ENCODE assay signal across 14 cellular contexts in genomic region chr11:127627629-127628462, GRCh38.
A peak's percentile ranks its signal among the peaks of the same experiment; 100 is the strongest.
DNase-seq lines count a peak whose midpoint lies in the region; ATAC-seq and TF ChIP-seq lines count a peak whose summit lies in the region.
"Had no signal": no experiment of that assay in that cellular context is flagged by ENCODE, and none has a peak within 500 bp of the region (broad histone marks: within the 10 kb centered on the region; RNA-seq: fewer than 3 reads in every experiment).

No MANE protein-coding gene starts in this region.

- DNase-seq in DMS53 (lab: John Stamatoyannopoulos, UW): peak; percentile 78
- DNase-seq in NCI-H187 (lab: John Stamatoyannopoulos, UW): peak; percentile 13 to 25
- DNase-seq in SHP77 (lab: John Stamatoyannopoulos, UW): peak; percentile 70 to 78
- DNase-seq in right lobe of liver: peak; percentile 68 to 82 (median 79)
- no peak for DNase-seq in stimulated activated CD4-positive, alpha-beta T cell treated with anti-CD3 and anti-CD28 coated beads, Interleukin-1b, Interleukin-23, amount 100 ng/mL, for 48 hours
- DNase-seq in spleen: no peak
- DNase-seq: AML-193, PC-3, right cardiac atrium, tibial artery had no signal

- H3K4me3 ChIP-seq in right lobe of liver (no peak overlapping the region), spleen (no peak overlapping the region)
- H3K4me3 ChIP-seq: HAP-1, tibial artery had no signal

- no peak for TF ChIP-seq POLR2A in right lobe of liver (IDR thresholded peaks at IDR 0.05)
- TF ChIP-seq POLR2A in spleen (IDR thresholded peaks at IDR 0.05): no peak

- 43% methylated on average over 11 of the region's 12 CpGs for WGBS in right lobe of liver (ENCODE audit: insufficient coverage, low coverage, low lambda C conversion rate, missing lambda C conversion rate)
- WGBS in spleen, 5 donors: 68 to 76% (median 75%) methylated on average over 12 of the region's 12 CpGs

- no peak for TF ChIP-seq CTCF in right lobe of liver (IDR thresholded peaks at IDR 0.05)
- TF ChIP-seq CTCF in spleen (IDR thresholded peaks at IDR 0.05 in 8 of 11, conservative IDR thresholded peaks at IDR 0.05 in 3 of 11): no peak

- H3K27ac ChIP-seq in right lobe of liver: peak overlapping the region in 2 of 3 donors; percentile 9 to 52
- no peak overlapping the region for H3K27ac ChIP-seq in spleen
- H3K27ac ChIP-seq: KMS-11, tibial artery had no signal

- H3K27me3 ChIP-seq in right lobe of liver (no peaks in the 10 kb centered on the region), spleen (replicated peaks in 1 of 7) (no peaks in the 10 kb centered on the region)
- H3K27me3 ChIP-seq: tibial artery had no signal

- H3K36me3 ChIP-seq in right lobe of liver (no peaks in the 10 kb centered on the region), spleen (no peaks in the 10 kb centered on the region)
- H3K36me3 ChIP-seq: HAP-1, tibial artery had no signal

- H3K9me3 ChIP-seq in right lobe of liver (no peaks in the 10 kb centered on the region), spleen (no peaks in the 10 kb centered on the region)
- H3K9me3 ChIP-seq: HAP-1, tibial artery had no signal

- H3K4me1 ChIP-seq in right lobe of liver (peaks cover 0 to 13% (median 3%) of the 10 kb centered on the region in 4 donors), spleen (no peaks in the 10 kb centered on the region)
- H3K4me1 ChIP-seq: HAP-1, tibial artery had no signal

- intact Hi-C loops in right lobe of liver (cut with DNase I) (no loop called here), spleen (cut with DNase I; ENCODE audit: low total_unique reads) (no loop called here)

- ATAC-seq in right lobe of liver: peak; percentile 94 to 96 (median 95)
- no peak for ATAC-seq in HG02759 (IDR thresholded peaks at IDR 0.05; ENCODE audit: unreplicated experiment)
- no peak for ATAC-seq in HG03108 (IDR thresholded peaks at IDR 0.05; ENCODE audit: unreplicated experiment)
- ATAC-seq: PC-3, right cardiac atrium had no signal

Comparison
In these comparisons a context has a peak if more than half of its experiments do, and no peak if none do; other contexts are left out.
1. DNase-seq: peak in DMS53 (single experiment), NCI-H187 (2 of 2), SHP77 (2 of 2) and right lobe of liver (3 of 3); none in stimulated activated CD4-positive, alpha-beta T cell treated with anti-CD3 and anti-CD28 coated beads, Interleukin-1b, Interleukin-23, amount 100 ng/mL, for 48 hours (single experiment) and spleen (single experiment).
2. ATAC-seq: peak in right lobe of liver (4 of 4); none in HG02759 (single experiment) and HG03108 (single experiment).
3. H3K27ac ChIP-seq: peak in right lobe of liver (2 of 3); none in spleen (0 of 8).